ENCODE assay signal across 8 cellular contexts in genomic region chr3:152836269-152836668, GRCh38. TPM values are rescaled to one million over a fixed set of nuclear protein-coding genes. Genes with fewer than 3 reads are reported as not detected.
DNase-seq lines count a peak whose midpoint lies in the region; ATAC-seq and TF ChIP-seq lines count a peak whose summit lies in the region.

No MANE protein-coding gene starts in this region.

- H3K27ac Mint-ChIP-seq in T-helper 17 cell, result no peak overlapping the region

- intact Hi-C loops in prostate gland (cut with DNase I), result no loop called here

- ATAC-seq in T-helper 17 cell (no peak), GM19397 (IDR thresholded peaks at IDR 0.05; ENCODE audit: unreplicated experiment) (no peak)

- H3K27ac ChIP-seq in prostate gland, result no peak overlapping the region

- H3K36me3 Mint-ChIP-seq in T-helper 17 cell (ENCODE audit: low read depth), result no peaks in the 10 kb centered on the region

- H3K4me3 Mint-ChIP-seq in T-helper 17 cell, result peak overlapping the region; percentile 81

- H3K4me3 ChIP-seq in GM06990 (replicated peaks; ENCODE audit: low read depth, low read length) (peak overlapping the region; percentile 72), fibroblast of villous mesenchyme (ENCODE audit: low read depth, low read length) (peak overlapping the region; percentile 65), prostate gland (peak overlapping the region; percentile 67 to 76)

- TF ChIP-seq POLR2A in prostate gland (IDR thresholded peaks at IDR 0.05), result no peak

- H3K27me3 ChIP-seq in GM06990 (replicated peaks; ENCODE audit: control insufficient read depth, insufficient read depth, low read length), result no peaks in the 10 kb centered on the region
- H3K27me3 ChIP-seq in prostate gland (replicated peaks; ENCODE audit: insufficient read depth), result no peaks in the 10 kb centered on the region

- WGBS in prostate gland, result 65% methylated on average over 14 of the region's 14 CpGs

- no peaks in the 10 kb centered on the region for H3K36me3 ChIP-seq in GM06990 (ENCODE audit: control insufficient read depth, insufficient read depth, low read length)
- H3K36me3 ChIP-seq in prostate gland, result no peaks in the 10 kb centered on the region

- H3K9me3 ChIP-seq in T-helper 17 cell (ENCODE audit: control insufficient read depth, low read length, poor library complexity, severe bottlenecking) (no peaks in the 10 kb centered on the region), prostate gland (no peaks in the 10 kb centered on the region)

- H3K4me1 ChIP-seq in prostate gland (replicated peaks), result no peaks in the 10 kb centered on the region

- H3K27me3 Mint-ChIP-seq in T-helper 17 cell, result peaks cover 41% of the 10 kb centered on the region

- H3K4me1 Mint-ChIP-seq in T-helper 17 cell, result peaks cover 9% of the 10 kb centered on the region

- no peak for TF ChIP-seq CTCF in GM06990 (IDR thresholded peaks at IDR 0.05; ENCODE audit: insufficient read depth, low read length, poor library complexity, severe bottlenecking)
- TF ChIP-seq CTCF in fibroblast of villous mesenchyme (IDR thresholded peaks at IDR 0.05; ENCODE audit: insufficient read depth, low read depth, low read length), result no peak
- no peak for TF ChIP-seq CTCF in prostate gland (IDR thresholded peaks at IDR 0.05)

- DNase-seq in GM06990 (ENCODE audit: extremely low read depth, insufficient read length) (peak; percentile 3), T-helper 17 cell (no peak), fibroblast of villous mesenchyme (ENCODE audit: low read depth) (no peak), prostate gland (ENCODE audit: low spot score) (no peak), middle frontal gyrus (ENCODE audit: extremely low spot score, low spot score) (no peak), ecto neural progenitor cell (ENCODE audit: low spot score) (no peak), NCI-H2107 treated with DMSO at 0.1 percent for 48 hours (lab: John Stamatoyannopoulos, UW; ENCODE audit: unreplicated experiment) (no peak)

RNA-seq across cellular contexts. Expression of gene P2RY1, which starts 1.3 kb away (rescaled TPM):
- total RNA-seq in T-helper 17 cell, result 1 to 10 TPM in 1 of 2 donors, under 1 TPM in 1; 0.22 to 2.9 TPM
- total RNA-seq in fibroblast of villous mesenchyme, result 0.32 and 0.43 TPM in 2 replicates
- 10 to 100 TPM; 14.3 to 33.5 TPM for total RNA-seq in prostate gland
